In the genomic region with DNA sequence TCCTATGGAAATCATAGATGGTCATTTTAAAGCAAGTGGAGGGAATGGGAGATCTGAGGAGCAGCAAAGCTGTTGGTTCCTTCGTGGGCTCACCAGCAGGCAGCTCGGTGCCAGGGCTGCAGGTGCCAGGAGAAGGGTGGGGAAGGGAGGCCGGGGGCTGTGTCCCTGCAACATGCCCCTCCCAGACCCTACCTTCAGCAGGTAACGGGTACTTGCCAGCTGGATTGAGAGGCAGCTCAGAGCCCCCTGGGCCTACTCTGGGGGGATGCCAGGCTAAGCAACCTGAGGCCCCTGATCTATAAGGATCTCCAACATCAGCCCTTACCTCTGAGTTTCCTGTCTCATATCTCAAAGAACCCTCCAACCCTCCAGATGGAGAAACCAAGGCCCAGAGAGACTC, we compare ENCODE assay signal across 15 cellular contexts.
DNase-seq lines count a peak whose midpoint lies in the region; ATAC-seq and TF ChIP-seq lines count a peak whose summit lies in the region.
"Had no signal": no experiment of that assay in that cellular context is flagged by ENCODE, and none has a peak within 500 bp of the region (broad histone marks: within the 10 kb centered on the region; RNA-seq: fewer than 3 reads in every experiment).

No MANE protein-coding gene starts in this region.

- H3K4me1 ChIP-seq in IMR-90 (ENCODE audit: control insufficient read depth, insufficient read depth, low read length), result peaks cover 26% of the 10 kb centered on the region
- H3K4me1 ChIP-seq in neuronal stem cell (ENCODE audit: control insufficient read depth in 2 of 2, insufficient read depth in 1 of 2, low read depth in 1 of 2, low read length in 2 of 2), result peaks cover 5 to 15% of the 10 kb centered on the region in 2 donors
- H3K4me1 ChIP-seq in tibial nerve, result peaks cover 0 to 87% (median 54%) of the 10 kb centered on the region in 4 donors

- no peak for ATAC-seq in IMR-90 (ENCODE audit: low read depth)
- ATAC-seq: natural killer cell; stimulated activated naive CD8-positive, alpha-beta T cell treated with anti-CD3 and anti-CD28 coated beads, Interleukin-15, Interleukin-2, amounts not matched to agents 100 U/mL and 50 U/mL, for 24 hours had no signal

- BruUV-seq in IMR-90 (replicated peaks; lab: Mats Ljungman, UMichigan), result no TSS peak

- H3K4me3 Mint-ChIP-seq in endothelial cell (ENCODE audit: unreplicated experiment), result peak overlapping the region; percentile 10
- H3K4me3 Mint-ChIP-seq: natural killer cell had no signal

- H3K14ac ChIP-seq in IMR-90 (replicated peaks; ENCODE audit: low read depth, low read length), result 0 out of 2 replicates have a peak overlapping the region, but pooled peaks have one; percentile 36
- no peak overlapping the region for H3K14ac ChIP-seq in neuronal stem cell (ENCODE audit: low read length)

- no peak overlapping the region for H2AFZ ChIP-seq in IMR-90 (replicated peaks; ENCODE audit: low read length, poor library complexity)
- no peak overlapping the region for H2AFZ ChIP-seq in neuronal stem cell (ENCODE audit: low read length)

- DNase-seq in IMR-90 (no peak), endothelial cell (ENCODE audit: low spot score) (no peak), neuronal stem cell (ENCODE audit: low spot score) (no peak), tibial nerve (ENCODE audit: low spot score in 2 of 2) (no peak), G401 (ENCODE audit: low spot score) (no peak)
- DNase-seq in stimulated activated CD4-positive, alpha-beta T cell treated with anti-CD3 and anti-CD28 coated beads, Interleukin-4, amount 100 ng/mL, for 24 hours, result no peak
- no peak for DNase-seq in stimulated activated CD4-positive, alpha-beta T cell treated with anti-CD3 and anti-CD28 coated beads, Interleukin-15, amount 100 ng/mL, for 24 hours
- DNase-seq: activated CD4-positive, CD25-positive, alpha-beta regulatory T cell treated with anti-CD3 and anti-CD28 coated beads, Interleukin-2, amount 50 U/mL, for 72 hours; natural killer cell; NCI-H748 treated with DMSO at 0.1 percent for 48 hours; stimulated activated naive CD8-positive, alpha-beta T cell treated with anti-CD3 and anti-CD28 coated beads, Interleukin-15, Interleukin-2, amounts not matched to agents 100 U/mL and 50 U/mL, for 24 hours; T1000 had no signal

- CTCF ChIA-PET in IMR-90 (lab: Yijun Ruan, JAX), result interaction anchor here (0.5 to 1.3 kb wide), 4 partner anchors 10 to 134 kb away, joined by 3 to 4 read pairs (median 3); no protein-coding TSS in a partner anchor

- no peak for TF ChIP-seq POLR2A in IMR-90 (IDR thresholded peaks at IDR 0.05; ENCODE audit: low read depth, low read length)
- no peak for TF ChIP-seq POLR2A in tibial nerve (IDR thresholded peaks at IDR 0.05)

- no peak overlapping the region for H3K4me3 ChIP-seq in IMR-90 (ENCODE audit: insufficient read depth, low read depth, low read length)
- H3K4me3 ChIP-seq in neuronal stem cell (ENCODE audit: low read length in 2 of 2), result no peak overlapping the region
- H3K4me3 ChIP-seq in tibial nerve, result no peak overlapping the region
- H3K4me3 ChIP-seq: prostate gland had no signal

- H3K56ac ChIP-seq in IMR-90 (ENCODE audit: extremely low read depth, insufficient read depth, low read length), result no peak overlapping the region

- H3K9me3 ChIP-seq in IMR-90 (ENCODE audit: control insufficient read depth, insufficient read depth, low read length), result no peaks in the 10 kb centered on the region
- H3K9me3 ChIP-seq in neuronal stem cell (replicated peaks in 1 of 2; ENCODE audit: control insufficient read depth in 2 of 2, insufficient read depth in 1 of 2, low read depth in 1 of 2, low read length in 2 of 2), result no peaks in the 10 kb centered on the region
- H3K9me3 ChIP-seq in tibial nerve, result no peaks in the 10 kb centered on the region
- H3K9me3 ChIP-seq: prostate gland had no signal

- H2BK15ac ChIP-seq in IMR-90 (ENCODE audit: low read depth, low read length), result no peak overlapping the region
- peak overlapping the region; percentile 33 for H2BK15ac ChIP-seq in neuronal stem cell (ENCODE audit: low read length)

- H2BK12ac ChIP-seq in neuronal stem cell (ENCODE audit: low read length), result peak overlapping the region; percentile 49

- H3K79me1 ChIP-seq in IMR-90 (ENCODE audit: low read depth in 1 of 2, low read length in 2 of 2) (peaks cover 20 to 78% of the 10 kb centered on the region in 2 experiments), neuronal stem cell (ENCODE audit: low read depth, low read length) (no peaks in the 10 kb centered on the region)

- no peak overlapping the region for H3K23ac ChIP-seq in IMR-90 (ENCODE audit: low read depth, low read length)
- no peak overlapping the region for H3K23ac ChIP-seq in neuronal stem cell (ENCODE audit: low read depth, low read length, poor library complexity)

- no peaks in the 10 kb centered on the region for H3K9me3 Mint-ChIP-seq in endothelial cell (ENCODE audit: unreplicated experiment)
- H3K9me3 Mint-ChIP-seq: activated T-helper 2 cell treated with anti-CD3 and anti-CD28 coated beads, Interferon-gamma antibody, Interleukin-2, Interleukin-4, amounts not matched to agents 10 μg/mL and 5 μg/mL and 100 μg/mL, durations not matched to agents 14 hours and 24 hours and 36 hours; natural killer cell had no signal

- dilution Hi-C loops in IMR-90 (cut with HindIII; ENCODE audit: low sequenced_read_pairs, unreplicated experiment), result no loop called here

- H3K36me3 ChIP-seq in IMR-90 (ENCODE audit: control insufficient read depth, insufficient read depth, low read length), result peaks cover 6% of the 10 kb centered on the region; the same call in 1 of the 2 replicates
- no peaks in the 10 kb centered on the region for H3K36me3 ChIP-seq in neuronal stem cell (replicated peaks in 1 of 2; ENCODE audit: control insufficient read depth in 2 of 2, insufficient read depth in 2 of 2, low read length in 2 of 2)
- H3K36me3 ChIP-seq in tibial nerve, result no peaks in the 10 kb centered on the region
- H3K36me3 ChIP-seq: prostate gland had no signal

- peak overlapping the region; percentile 38; the same call in 1 of the 2 replicates for H4K91ac ChIP-seq in IMR-90 (ENCODE audit: insufficient read depth, low read depth, low read length)
- peak overlapping the region; percentile 22 for H4K91ac ChIP-seq in neuronal stem cell (ENCODE audit: low read depth, low read length, poor library complexity)

- H3K4me2 ChIP-seq in IMR-90 (ENCODE audit: low read depth, low read length) (no peak overlapping the region), neuronal stem cell (ENCODE audit: insufficient read depth, low read length, poor library complexity, severe bottlenecking) (no peak overlapping the region)

- no peak for TF ChIP-seq EP300 in tibial nerve (IDR thresholded peaks at IDR 0.05)

- H4K8ac ChIP-seq in IMR-90 (ENCODE audit: low read depth in 2 of 2, low read length in 2 of 2) (no peak overlapping the region), neuronal stem cell (ENCODE audit: low read depth, low read length) (no peak overlapping the region)

- H3K27ac ChIP-seq in IMR-90 (ENCODE audit: insufficient read depth, low read length) (no peak overlapping the region), neuronal stem cell (replicated peaks; ENCODE audit: low read length) (no peak overlapping the region), tibial nerve (peak overlapping the region; percentile 49 to 97 (median 70))
- H3K27ac ChIP-seq: epithelial cell of prostate, prostate gland had no signal

- H2BK20ac ChIP-seq in IMR-90 (ENCODE audit: low read depth, low read length), result no peak overlapping the region

- POLR2A ChIA-PET in IMR-90 (lab: Charles Lee; ENCODE audit: unreplicated experiment), result no interaction called here

- no peaks in the 10 kb centered on the region for H3K4me1 Mint-ChIP-seq in endothelial cell (ENCODE audit: unreplicated experiment)

- H3K9ac ChIP-seq in IMR-90 (ENCODE audit: low read depth, low read length) (no peak overlapping the region), neuronal stem cell (ENCODE audit: low read depth, low read length, poor library complexity) (no peak overlapping the region)

- peaks cover 12% of the 10 kb centered on the region for H3K27me3 Mint-ChIP-seq in endothelial cell (ENCODE audit: unreplicated experiment)

- no peak overlapping the region for H3K27ac Mint-ChIP-seq in endothelial cell (ENCODE audit: unreplicated experiment)
- H3K27ac Mint-ChIP-seq: activated T-helper 2 cell treated with anti-CD3 and anti-CD28 coated beads, Interferon-gamma antibody, Interleukin-2, Interleukin-4, amounts not matched to agents 10 μg/mL and 5 μg/mL and 100 μg/mL, durations not matched to agents 14 hours and 24 hours and 36 hours; natural killer cell had no signal

- H3K36me3 Mint-ChIP-seq in endothelial cell (ENCODE audit: low read depth, unreplicated experiment), result peaks cover 26% of the 10 kb centered on the region
- H3K36me3 Mint-ChIP-seq: natural killer cell had no signal

- no peak overlapping the region for H4K5ac ChIP-seq in IMR-90 (ENCODE audit: low read depth, low read length)

- H3K9me1 ChIP-seq in IMR-90 (ENCODE audit: insufficient read depth, low read length), result peaks cover 25% of the 10 kb centered on the region

- H2AK9ac ChIP-seq in IMR-90 (replicated peaks; ENCODE audit: low read depth, low read length, poor library complexity), result no peak overlapping the region

- H4K20me1 ChIP-seq in IMR-90 (ENCODE audit: insufficient read depth, low read length), result no peaks in the 10 kb centered on the region

- H2AK5ac ChIP-seq in IMR-90 (ENCODE audit: low read depth, low read length) (peak overlapping the region; percentile 50; the same call in 1 of the 2 replicates), neuronal stem cell (ENCODE audit: low read depth, low read length) (peak overlapping the region; percentile 96)

- no peak for TF ChIP-seq RAD21 in IMR-90 (IDR thresholded peaks at IDR 0.05; ENCODE audit: low read length)

- in situ Hi-C loops in IMR-90 (cut with MboI; ENCODE audit: low sequenced_read_pairs) (no loop called here), G401 (cut with HindIII; ENCODE audit: low sequenced_read_pairs) (no loop called here)

- peak overlapping the region; percentile 39; the same call in 1 of the 2 replicates for H3K4ac ChIP-seq in IMR-90 (ENCODE audit: low read depth, low read length)
- peak overlapping the region; percentile 45 for H3K4ac ChIP-seq in neuronal stem cell (ENCODE audit: low read length)

- TF ChIP-seq CTCF in IMR-90 (conservative IDR thresholded peaks at IDR 0.05; ENCODE audit: low read depth, low read length), result no peak
- TF ChIP-seq CTCF in endothelial cell (IDR thresholded peaks at IDR 0.05; ENCODE audit: unreplicated experiment), result no peak
- TF ChIP-seq CTCF in tibial nerve (IDR thresholded peaks at IDR 0.05), result no peak

- intact Hi-C loops in IMR-90 (cut with micrococcal nuclease), result no loop called here

- H3K27me3 ChIP-seq in IMR-90 (ENCODE audit: control insufficient read depth, insufficient read depth, low read length), result no peaks in the 10 kb centered on the region
- H3K27me3 ChIP-seq in neuronal stem cell (ENCODE audit: control insufficient read depth in 3 of 3, insufficient read depth in 3 of 3, low read depth in 1 of 3, low read length in 3 of 3), result no peaks in the 10 kb centered on the region
- H3K27me3 ChIP-seq in tibial nerve, result no peaks in the 10 kb centered on the region

- no peak overlapping the region for H2BK120ac ChIP-seq in IMR-90 (ENCODE audit: low read depth, low read length)
- H2BK120ac ChIP-seq in neuronal stem cell (ENCODE audit: low read depth, low read length), result no peak overlapping the region

- H3K18ac ChIP-seq in IMR-90 (ENCODE audit: low read depth, low read length) (no peak overlapping the region), neuronal stem cell (ENCODE audit: low read length) (peak overlapping the region; percentile 75)

- WGBS in IMR-90 (ENCODE audit: extremely low coverage in 2 of 2, insufficient read length in 1 of 2), 2 experiments, result no CpG with 5 or more reads among the region's 4 CpGs
- WGBS in neuronal stem cell (ENCODE audit: extremely low coverage in 2 of 2, insufficient read length in 2 of 2, insufficient replicate concordance in 1 of 2), 2 donors, result no CpG with 5 or more reads among the region's 4 CpGs
- 75 to 95% methylated on average over 4 of the region's 4 CpGs for WGBS in tibial nerve, 2 donors

- H2BK5ac ChIP-seq in IMR-90 (ENCODE audit: low read depth, low read length, poor library complexity, severe bottlenecking) (peak overlapping the region; percentile 45), neuronal stem cell (ENCODE audit: low read length) (peak overlapping the region; percentile 29)

Comparison
In these comparisons a context has a peak if more than half of its experiments do, and no peak if none do; other contexts are left out.
1. H3K27ac ChIP-seq: peak in tibial nerve (4 of 4); none in IMR-90 (single experiment) and neuronal stem cell (single experiment).